In the genomic region with DNA sequence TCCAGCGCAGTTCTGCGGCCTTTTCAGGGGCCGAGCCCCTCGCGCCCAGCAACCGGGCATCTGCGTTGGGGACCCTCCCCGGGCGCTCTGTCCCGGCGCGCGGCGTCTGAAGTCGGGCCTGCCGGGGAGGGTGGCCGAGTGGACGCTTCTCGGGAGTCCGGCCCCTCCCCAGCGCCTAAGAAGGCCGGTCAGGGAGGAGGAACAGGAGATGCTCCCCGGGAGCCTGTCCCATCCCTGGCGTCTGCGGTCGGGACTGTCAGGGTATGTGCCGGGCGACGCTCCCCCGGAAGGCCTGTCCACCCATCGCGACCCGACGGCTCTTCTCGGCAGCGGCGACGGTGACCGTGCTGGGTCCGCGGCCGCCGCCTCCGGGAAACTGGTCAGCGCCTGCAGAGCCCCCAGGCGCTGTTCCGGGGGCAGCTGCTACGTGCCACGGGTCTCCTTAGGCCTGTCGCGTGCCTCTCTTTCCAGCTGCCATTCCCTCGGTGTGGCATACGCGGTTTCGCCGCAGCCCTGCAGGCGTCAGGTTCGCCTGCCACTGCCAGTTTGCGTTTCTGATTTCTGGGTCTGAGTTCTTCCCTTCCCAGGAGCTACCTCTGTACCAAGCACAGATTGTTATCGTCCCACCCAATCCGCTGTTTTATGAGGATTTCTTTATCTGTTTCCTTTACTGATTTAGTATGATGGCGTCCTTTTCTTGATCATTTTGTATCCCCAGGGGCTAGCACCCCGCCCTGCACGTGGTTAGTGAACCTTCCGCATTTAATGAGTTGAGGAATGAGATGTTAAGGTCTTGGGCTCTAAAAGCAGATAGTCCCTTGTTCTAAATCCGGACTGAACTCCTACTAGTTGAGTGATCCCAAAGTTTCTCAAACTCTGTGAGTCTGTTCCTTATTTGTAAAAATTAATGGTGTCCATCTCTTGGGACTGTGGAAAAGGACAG, we compare ENCODE assay signal across 8 cellular contexts. TPM values are rescaled to one million over a fixed set of nuclear protein-coding genes. Genes with fewer than 3 reads are reported as not detected.
A peak's percentile ranks its signal among the peaks of the same experiment; 100 is the strongest.
DNase-seq lines count a peak whose midpoint lies in the region; ATAC-seq, FAIRE-seq and TF ChIP-seq lines count a peak whose summit lies in the region.

No MANE protein-coding gene starts in this region.

- H3K4me1 Mint-ChIP-seq in activated CD4-positive, alpha-beta memory T cell treated with anti-CD3 and anti-CD28 coated beads for 36 hours (ENCODE audit: low read depth), result peaks cover 52% of the 10 kb centered on the region
- peaks cover 42% of the 10 kb centered on the region for H3K4me1 Mint-ChIP-seq in stimulated activated effector memory CD8-positive, alpha-beta T cell treated with anti-CD3 and anti-CD28 coated beads, Interleukin-12 subunit alpha, Interleukin-12 subunit beta, amount 100 ng/mL, for 72 hours

- intact Hi-C loops in activated CD4-positive, alpha-beta memory T cell treated with anti-CD3 and anti-CD28 coated beads for 36 hours (cut with micrococcal nuclease), result loop anchor here (1.0 to 10.0 kb wide), 7 partner anchors 23 to 420 kb away; a partner anchor contains a TSS

- peak overlapping the region; percentile 90 for H3K27ac ChIP-seq in effector memory CD4-positive, alpha-beta T cell (ENCODE audit: insufficient read depth, low read length, poor library complexity, severe bottlenecking)

- TF ChIP-seq CTCF in GM12875 (IDR thresholded peaks at IDR 0.05; ENCODE audit: borderline replicate concordance, insufficient read depth, low read depth, low read length), result no peak
- no peak for TF ChIP-seq CTCF in LNCaP clone FGC (IDR thresholded peaks at IDR 0.05; ENCODE audit: control insufficient read depth, extremely low read depth, insufficient read depth)

- no peaks in the 10 kb centered on the region for H3K9me3 ChIP-seq in effector memory CD4-positive, alpha-beta T cell (ENCODE audit: control insufficient read depth, low read length)

- H3K27ac Mint-ChIP-seq in activated CD4-positive, alpha-beta memory T cell treated with anti-CD3 and anti-CD28 coated beads for 36 hours, result peak overlapping the region; percentile 94
- peak overlapping the region; percentile 96 for H3K27ac Mint-ChIP-seq in stimulated activated effector memory CD8-positive, alpha-beta T cell treated with anti-CD3 and anti-CD28 coated beads, Interleukin-12 subunit alpha, Interleukin-12 subunit beta, amount 100 ng/mL, for 72 hours

- FAIRE-seq in H54 (lab: Jason Lieb, UNC), result peak; percentile 45

- H3K36me3 ChIP-seq in effector memory CD4-positive, alpha-beta T cell (ENCODE audit: control insufficient read depth, insufficient read depth, low read length), result peaks cover 3% of the 10 kb centered on the region

- H3K4me1 ChIP-seq in effector memory CD4-positive, alpha-beta T cell (ENCODE audit: control insufficient read depth, insufficient read depth, low read length, poor library complexity, severe bottlenecking), result peaks cover 14% of the 10 kb centered on the region

- DNase-seq in H54 (ENCODE audit: insufficient read length, low spot score), result peak; percentile 55
- no peak for DNase-seq in LNCaP clone FGC (ENCODE audit: low read depth)
- peak; percentile 57 for DNase-seq in activated CD4-positive, alpha-beta memory T cell treated with anti-CD3 and anti-CD28 coated beads for 36 hours
- peak; percentile 18 to 29 (median 24) for DNase-seq in effector memory CD4-positive, alpha-beta T cell
- DNase-seq in lung microvascular endothelial cell (ENCODE audit: low read depth in 2 of 2), result peak; percentile 46 to 54
- peak in 1 of 2 donors; percentile 29 for DNase-seq in stimulated activated effector memory CD8-positive, alpha-beta T cell treated with anti-CD3 and anti-CD28 coated beads, Interleukin-12 subunit alpha, Interleukin-12 subunit beta, amount 100 ng/mL, for 72 hours (ENCODE audit: low spot score in 2 of 2)
- no peak for DNase-seq in GM19240 (ENCODE audit: insufficient read length, low spot score)

- H3K27me3 ChIP-seq in effector memory CD4-positive, alpha-beta T cell (replicated peaks; ENCODE audit: control insufficient read depth, insufficient read depth, low read length, poor library complexity, severe bottlenecking), result no peaks in the 10 kb centered on the region

- H3K36me3 Mint-ChIP-seq in activated CD4-positive, alpha-beta memory T cell treated with anti-CD3 and anti-CD28 coated beads for 36 hours, result peaks cover 18% of the 10 kb centered on the region
- peaks cover 23% of the 10 kb centered on the region for H3K36me3 Mint-ChIP-seq in stimulated activated effector memory CD8-positive, alpha-beta T cell treated with anti-CD3 and anti-CD28 coated beads, Interleukin-12 subunit alpha, Interleukin-12 subunit beta, amount 100 ng/mL, for 72 hours

- H3K9me3 Mint-ChIP-seq in activated CD4-positive, alpha-beta memory T cell treated with anti-CD3 and anti-CD28 coated beads for 36 hours, result peaks cover 9% of the 10 kb centered on the region
- H3K9me3 Mint-ChIP-seq in stimulated activated effector memory CD8-positive, alpha-beta T cell treated with anti-CD3 and anti-CD28 coated beads, Interleukin-12 subunit alpha, Interleukin-12 subunit beta, amount 100 ng/mL, for 72 hours, result no peaks in the 10 kb centered on the region

- H3K4me3 ChIP-seq in GM12875 (ENCODE audit: low read depth, low read length) (peak overlapping the region; percentile 92), LNCaP clone FGC (ENCODE audit: low read depth, low read length) (peak overlapping the region; percentile 83)
- H3K4me3 ChIP-seq in effector memory CD4-positive, alpha-beta T cell (ENCODE audit: insufficient read depth, low read depth, low read length, poor library complexity, severe bottlenecking), result peak overlapping the region; percentile 95

- H3K4me3 Mint-ChIP-seq in activated CD4-positive, alpha-beta memory T cell treated with anti-CD3 and anti-CD28 coated beads for 36 hours, result peak overlapping the region; percentile 78
- peak overlapping the region; percentile 94 for H3K4me3 Mint-ChIP-seq in stimulated activated effector memory CD8-positive, alpha-beta T cell treated with anti-CD3 and anti-CD28 coated beads, Interleukin-12 subunit alpha, Interleukin-12 subunit beta, amount 100 ng/mL, for 72 hours

- CTCF ChIA-PET in activated CD4-positive, alpha-beta memory T cell treated with anti-CD3 and anti-CD28 coated beads for 36 hours (lab: Charles Lee), result interaction anchor here (0.7 to 1.3 kb wide), 5 partner anchors 11 to 156 kb away, joined by 3 to 6 read pairs (median 3); a partner anchor contains a TSS

- peak; percentile 63 for ATAC-seq in stimulated activated effector memory CD8-positive, alpha-beta T cell treated with anti-CD3 and anti-CD28 coated beads, Interleukin-12 subunit alpha, Interleukin-12 subunit beta, amount 100 ng/mL, for 72 hours

- TF ChIP-seq POLR2A in H54 (IDR thresholded peaks at IDR 0.05; ENCODE audit: low read depth, low read length), result no peak

- POLR2A ChIA-PET in activated CD4-positive, alpha-beta memory T cell treated with anti-CD3 and anti-CD28 coated beads for 36 hours (lab: Charles Lee), result interaction anchor here (1.5 kb wide), 1 partner anchor 13 kb away, joined by 3 read pairs; no protein-coding TSS in a partner anchor

- H3K27me3 Mint-ChIP-seq in activated CD4-positive, alpha-beta memory T cell treated with anti-CD3 and anti-CD28 coated beads for 36 hours, result no peaks in the 10 kb centered on the region

RNA-seq across cellular contexts. Expression of a gene that starts 0.8 kb away (rescaled TPM):
- 10 to 100 TPM; 10.1 to 10.9 TPM for total RNA-seq in activated CD4-positive, alpha-beta memory T cell treated with anti-CD3 and anti-CD28 coated beads for 36 hours
- 6.3 and 7.7 TPM in 2 replicates for total RNA-seq in lung microvascular endothelial cell

RNA-seq across cellular contexts. Expression of a gene that starts 22.7 kb away (rescaled TPM):
- total RNA-seq in activated CD4-positive, alpha-beta memory T cell treated with anti-CD3 and anti-CD28 coated beads for 36 hours, result 1 to 10 TPM; 5.2 to 5.5 TPM
- 0.20 and 0.87 TPM in 2 replicates for total RNA-seq in lung microvascular endothelial cell

RNA-seq across cellular contexts. Expression of a gene that starts 37.3 kb away (rescaled TPM):
- not detected for total RNA-seq in activated CD4-positive, alpha-beta memory T cell treated with anti-CD3 and anti-CD28 coated beads for 36 hours
- total RNA-seq in lung microvascular endothelial cell, result not detected in 2 replicates

Comparison
In these comparisons a context has a peak if more than half of its experiments do, and no peak if none do; other contexts are left out.
1. DNase-seq: peak in H54 (single experiment), activated CD4-positive, alpha-beta memory T cell treated with anti-CD3 and anti-CD28 coated beads for 36 hours (single experiment), effector memory CD4-positive, alpha-beta T cell (3 of 3) and lung microvascular endothelial cell (2 of 2); none in LNCaP clone FGC (single experiment) and GM19240 (single experiment).
2. Peak in every context shown above with its lines, with median percentiles within 50 percentile points of each other: H3K4me3 ChIP-seq.